In the genomic region with DNA sequence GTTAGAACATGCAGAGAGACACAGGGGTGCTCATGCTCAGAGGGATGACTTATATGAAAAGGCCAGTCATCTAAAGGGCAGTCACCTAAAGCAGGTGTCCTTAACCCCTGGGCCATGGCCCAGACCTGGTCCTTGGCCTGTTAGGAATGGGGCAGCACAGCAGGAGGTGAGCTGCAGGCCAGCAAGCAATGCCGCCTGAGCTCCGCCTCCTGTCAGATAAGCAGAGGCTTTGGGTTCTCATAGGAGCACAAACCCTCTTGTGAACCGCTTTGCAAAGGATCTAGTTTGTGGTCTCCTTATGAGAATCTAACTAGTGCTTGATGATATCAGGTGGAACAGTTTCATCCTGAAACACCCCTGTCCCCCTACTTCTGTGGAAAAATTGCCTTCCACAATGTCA, we compare ENCODE assay signal across 26 cellular contexts. TPM values are rescaled to one million over a fixed set of nuclear protein-coding genes. Genes with fewer than 3 reads are reported as not detected.
"Had no signal": no experiment of that assay in that cellular context is flagged by ENCODE, and none has a peak within 500 bp of the region (broad histone marks: within the 10 kb centered on the region; RNA-seq: fewer than 3 reads in every experiment).

No MANE protein-coding gene starts in this region.

- H3K27me3 ChIP-seq: dorsolateral prefrontal cortex, heart left ventricle, spleen, stomach, transverse colon had no signal

- H3K27ac Mint-ChIP-seq: naive B cell, nephron had no signal

- H3K4me1 ChIP-seq: heart left ventricle, parathyroid adenoma, psoas muscle, spleen, stomach, transverse colon had no signal

- H3K9ac ChIP-seq: parathyroid adenoma had no signal

- H3K36me3 Mint-ChIP-seq: naive B cell had no signal

- DNase-seq: cortex of kidney; dorsolateral prefrontal cortex; effector CD8-positive, alpha-beta T cell; heart left ventricle; hippocampal formation; left colon; left ventricle myocardium superior; mesenchymal stem cell; naive B cell; psoas muscle; spleen; stimulated activated CD4-positive, alpha-beta T cell treated with anti-CD3 and anti-CD28 coated beads, Interleukin-15, amount 100 ng/mL, for 24 hours; stimulated activated CD4-positive, alpha-beta T cell treated with anti-CD3 and anti-CD28 coated beads, Interleukin-1b, Interleukin-23, amount 100 ng/mL, for 48 hours; stimulated activated CD4-positive, alpha-beta T cell treated with anti-CD3 and anti-CD28 coated beads, Interleukin-4, amount 100 ng/mL, for 4 hours; stimulated activated naive CD4-positive, alpha-beta T cell; stomach; substantia nigra; transverse colon had no signal

- H2AFZ ChIP-seq: parathyroid adenoma had no signal

- H3K36me3 ChIP-seq: heart left ventricle, spleen, stomach, thoracic aorta, transverse colon had no signal

- H3K9me3 Mint-ChIP-seq: nephron had no signal

- H3K4me1 Mint-ChIP-seq: naive B cell, nephron had no signal

- H3K4me3 ChIP-seq: dorsolateral prefrontal cortex, heart left ventricle, lung, psoas muscle, spleen, stomach, thoracic aorta, transverse colon had no signal

- H3K9me3 ChIP-seq: heart left ventricle, psoas muscle, stomach, thoracic aorta, transverse colon had no signal

- H3K79me2 ChIP-seq: parathyroid adenoma had no signal

- ATAC-seq: esophagus mucosa, heart left ventricle, left colon, left ventricle myocardium superior, psoas muscle, sciatic nerve had no signal

- H3K4me3 Mint-ChIP-seq: naive B cell, nephron had no signal

- H3K27ac ChIP-seq: dorsolateral prefrontal cortex, heart left ventricle, parathyroid adenoma, psoas muscle, spleen, stomach, thoracic aorta, transverse colon had no signal

RNA-seq across cellular contexts. Expression of a gene that starts 14.5 kb away (rescaled TPM):
- total RNA-seq: esophagus mucosa, glomerular endothelial cell, left colon, ureter had no signal
